Comparison of ENCODE assay signal across 6 cellular contexts in the genomic region with DNA sequence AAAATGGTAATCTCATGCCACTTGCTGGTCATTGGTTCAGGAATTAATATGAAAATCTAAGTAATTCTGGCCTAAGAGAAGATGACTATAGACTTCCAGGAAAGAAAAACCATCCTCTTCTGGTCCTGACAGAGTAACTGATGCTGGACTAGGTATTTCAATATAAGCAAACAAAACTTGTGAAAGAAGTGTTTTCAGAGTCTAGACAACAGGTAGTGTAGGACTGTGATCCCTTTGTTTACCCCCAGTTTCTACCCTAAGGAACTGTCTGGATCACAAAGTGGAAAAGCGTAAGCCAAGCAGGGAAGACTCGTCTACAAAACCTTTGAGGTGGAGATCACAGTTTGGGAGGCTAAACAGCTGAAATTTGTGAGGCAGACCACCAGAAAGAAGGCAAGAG.
"Had no signal": no experiment of that assay in that cellular context is flagged by ENCODE, and none has a peak within 500 bp of the region (broad histone marks: within the 10 kb centered on the region; RNA-seq: fewer than 3 reads in every experiment).

No MANE protein-coding gene starts in this region.

- DNase-seq: GM23248, GOT3, H9, HCEC 1CT, KBM-7 had no signal

- H3K27ac ChIP-seq: GM23248, KMS-11 had no signal

- H3K4me3 ChIP-seq: GM23248 had no signal
